In genomic region chr10:89518876-89519842, GRCh38 we compare ENCODE assay signal across 15 cellular contexts. TPM values are rescaled to one million over a fixed set of nuclear protein-coding genes. Genes with fewer than 3 reads are reported as not detected.
DNase-seq lines count a peak whose midpoint lies in the region; ATAC-seq and TF ChIP-seq lines count a peak whose summit lies in the region.
"Had no signal": no experiment of that assay in that cellular context is flagged by ENCODE, and none has a peak within 500 bp of the region (broad histone marks: within the 10 kb centered on the region; RNA-seq: fewer than 3 reads in every experiment).

No MANE protein-coding gene starts in this region.

- H3K4me3 ChIP-seq in cardiac fibroblast (replicated peaks in 1 of 2; ENCODE audit: low read depth in 2 of 2, low read length in 2 of 2): no peak overlapping the region
- H3K4me3 ChIP-seq in thyroid gland (replicated peaks in 1 of 3): no peak overlapping the region
- H3K4me3 ChIP-seq in CD4-positive, alpha-beta memory T cell (ENCODE audit: low read length in 2 of 2): no peak overlapping the region

- intact Hi-C loops in thyroid gland (cut with DNase I): no loop called here
- intact Hi-C loops in CD4-positive, alpha-beta memory T cell (cut with micrococcal nuclease): no loop called here

- H3K9me3 Mint-ChIP-seq in CD4-positive, alpha-beta memory T cell: no peaks in the 10 kb centered on the region
- H3K9me3 Mint-ChIP-seq: activated T-cell treated with anti-CD3 and anti-CD28 coated beads, Interleukin-2, amount 50 U/mL, for 24 hours; neural crest cell; WTC11 had no signal

- H3K27ac Mint-ChIP-seq in CD4-positive, alpha-beta memory T cell: no peak overlapping the region
- H3K27ac Mint-ChIP-seq: activated T-cell treated with anti-CD3 and anti-CD28 coated beads, Interleukin-2, amount 50 U/mL, for 24 hours; WTC11 had no signal

- H3K27me3 Mint-ChIP-seq in CD4-positive, alpha-beta memory T cell: peaks cover 0 to under 1% of the 10 kb centered on the region in 2 donors

- no peaks in the 10 kb centered on the region for H3K9me3 ChIP-seq in thyroid gland
- H3K9me3 ChIP-seq in CD4-positive, alpha-beta memory T cell (ENCODE audit: control insufficient read depth in 1 of 2, low read length in 2 of 2): no peaks in the 10 kb centered on the region

- no peak for ATAC-seq in HG02970 (IDR thresholded peaks at IDR 0.05; ENCODE audit: low FRiP score, unreplicated experiment)
- ATAC-seq: WTC11 had no signal

- POLR2A ChIA-PET in CD4-positive, alpha-beta memory T cell (lab: Charles Lee; ENCODE audit: partially characterized antibody): no interaction called here

- peaks cover 65 to 88% of the 10 kb centered on the region in 2 donors for H3K4me1 ChIP-seq in thyroid gland
- H3K4me1 ChIP-seq in CD4-positive, alpha-beta memory T cell (ENCODE audit: insufficient read depth, low read length): no peaks in the 10 kb centered on the region

- H3K36me3 Mint-ChIP-seq in CD4-positive, alpha-beta memory T cell: no peaks in the 10 kb centered on the region
- H3K36me3 Mint-ChIP-seq: WTC11 had no signal

- DNase-seq in HS-27A (ENCODE audit: low read depth) (peak; percentile 51), cardiac fibroblast (ENCODE audit: low read depth in 2 of 2) (peak; percentile 91 to 98), hepatic stellate cell (ENCODE audit: low spot score) (peak; percentile 35), thyroid gland (no peak), T-helper 2 cell (no peak)
- DNase-seq in CD4-positive, alpha-beta memory T cell: no peak
- DNase-seq: activated T-cell treated with anti-CD3 and anti-CD28 coated beads, Interleukin-2, amount 50 U/mL, for 24 hours; DMS53; NCI-H524 treated with DMSO at 0.1 percent for 48 hours; SHP77; stimulated activated naive CD4-positive, alpha-beta T cell had no signal

- TF ChIP-seq POLR2A in thyroid gland (IDR thresholded peaks at IDR 0.05): no peak

- CTCF ChIA-PET in CD4-positive, alpha-beta memory T cell (lab: Charles Lee; ENCODE audit: partially characterized antibody): no interaction called here

- H3K4me3 Mint-ChIP-seq in CD4-positive, alpha-beta memory T cell: no peak overlapping the region
- H3K4me3 Mint-ChIP-seq: activated T-cell treated with anti-CD3 and anti-CD28 coated beads, Interleukin-2, amount 50 U/mL, for 24 hours; neural crest cell; WTC11 had no signal

- H3K27me3 ChIP-seq in thyroid gland: no peaks in the 10 kb centered on the region
- H3K27me3 ChIP-seq in CD4-positive, alpha-beta memory T cell (ENCODE audit: insufficient read depth, low read length): no peaks in the 10 kb centered on the region

- H3K27ac ChIP-seq in thyroid gland: peak overlapping the region; percentile 75 to 89 (median 83)
- no peak overlapping the region for H3K27ac ChIP-seq in CD4-positive, alpha-beta memory T cell (ENCODE audit: low read depth, low read length)
- H3K27ac ChIP-seq: epithelial cell of prostate had no signal

- TF ChIP-seq CTCF in cardiac fibroblast (IDR thresholded peaks at IDR 0.05; ENCODE audit: low read depth, low read length) (no peak), thyroid gland (IDR thresholded peaks at IDR 0.05) (no peak)

- 80 to 86% methylated on average over 12 of the region's 12 CpGs for WGBS in thyroid gland, 2 donors

- peaks cover 0 to 4% (median 0%) of the 10 kb centered on the region in 4 donors for H3K4me1 Mint-ChIP-seq in CD4-positive, alpha-beta memory T cell
- H3K4me1 Mint-ChIP-seq: neural crest cell had no signal

- no peaks in the 10 kb centered on the region for H3K36me3 ChIP-seq in thyroid gland
- no peaks in the 10 kb centered on the region for H3K36me3 ChIP-seq in CD4-positive, alpha-beta memory T cell (ENCODE audit: insufficient read depth, low read length)

RNA-seq across cellular contexts. Expression of gene SLC16A12, which starts 16.2 kb away (rescaled TPM):
- 100 to 1,000 TPM in 1 of 4 donors, 10 to 100 TPM in 3; 25.4 to 137 (median 35.3) TPM for total RNA-seq in thyroid gland
- not detected for total RNA-seq in CD4-positive, alpha-beta memory T cell
- not detected for polyA plus RNA-seq in CD4-positive, alpha-beta memory T cell
- total RNA-seq: neural crest cell had no signal

Comparison
In these comparisons a context has a peak if more than half of its experiments do, and no peak if none do; other contexts are left out.
1. DNase-seq: peak in HS-27A (single experiment), cardiac fibroblast (2 of 2) and hepatic stellate cell (single experiment); none in thyroid gland (0 of 2), T-helper 2 cell (0 of 5) and CD4-positive, alpha-beta memory T cell (0 of 5).
2. RNA of gene SLC16A12, which starts 16.2 kb away (total RNA-seq): 25.4 to 137 TPM in thyroid gland; not detected in CD4-positive, alpha-beta memory T cell; every median in the first group is over 10 times any median in the second.